Comparison of ENCODE assay signal across 8 cellular contexts in the genomic region with DNA sequence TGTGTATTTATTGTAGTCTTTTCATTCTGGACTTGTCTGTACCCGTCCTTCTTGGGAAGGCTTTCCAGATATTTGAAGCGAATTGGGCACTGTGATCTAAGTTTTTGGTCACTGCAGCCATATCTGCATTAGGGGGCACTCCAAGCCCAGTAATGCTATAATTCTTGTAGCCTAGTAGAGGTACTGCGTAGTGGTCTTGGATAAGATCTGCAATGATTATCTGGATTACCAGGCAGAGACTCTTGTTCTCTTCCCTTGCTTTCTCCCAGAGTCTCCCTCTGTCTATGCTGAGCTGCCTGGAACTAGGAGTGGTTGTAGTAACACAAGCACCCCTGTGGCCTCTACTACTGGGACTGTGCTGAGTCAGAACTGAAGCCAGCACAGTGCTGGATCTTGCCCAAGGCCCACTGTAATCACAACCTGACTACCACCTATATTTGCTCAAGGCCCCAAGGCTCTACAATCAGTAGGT. TPM values are rescaled to one million over a fixed set of nuclear protein-coding genes. Genes with fewer than 3 reads are reported as not detected.
DNase-seq lines count a peak whose midpoint lies in the region; ATAC-seq and TF ChIP-seq lines count a peak whose summit lies in the region.

No MANE protein-coding gene starts in this region.

- no peaks in the 10 kb centered on the region for H3K4me1 Mint-ChIP-seq in activated T-cell treated with anti-CD3 and anti-CD28 coated beads, Interleukin-2, amount 50 U/mL, for 4 hours (ENCODE audit: low read depth)
- no peaks in the 10 kb centered on the region for H3K4me1 Mint-ChIP-seq in type B pancreatic cell (ENCODE audit: unreplicated experiment)

- ATAC-seq in activated T-cell treated with anti-CD3 and anti-CD28 coated beads, Interleukin-2, amount 50 U/mL, for 4 hours = peak; percentile 46 to 59
- no peak for ATAC-seq in HG02970 (IDR thresholded peaks at IDR 0.05; ENCODE audit: low FRiP score, unreplicated experiment)

- DNase-seq in activated T-cell treated with anti-CD3 and anti-CD28 coated beads, Interleukin-2, amount 50 U/mL, for 4 hours = peak; percentile 11
- DNase-seq in activated T-cell treated with anti-CD3 and anti-CD28 coated beads, Interleukin-2, amount 50 U/mL, for 1 hour = no peak
- peak; percentile 22 for DNase-seq in NCI-H226
- peak; percentile 50 for DNase-seq in astrocyte of the spinal cord (ENCODE audit: low read depth, low spot score)
- no peak for DNase-seq in kidney epithelial cell (ENCODE audit: low read depth)
- DNase-seq in type B pancreatic cell (ENCODE audit: extremely low spot score, unreplicated experiment) = no peak
- no peak for DNase-seq in RKO (ENCODE audit: low spot score)

- no peaks in the 10 kb centered on the region for H3K36me3 ChIP-seq in kidney epithelial cell (ENCODE audit: control insufficient read depth, insufficient read depth, low read length)

- H3K27me3 ChIP-seq in kidney epithelial cell (ENCODE audit: control insufficient read depth, insufficient read depth, low read length) = no peaks in the 10 kb centered on the region

- H3K9me3 Mint-ChIP-seq in activated T-cell treated with anti-CD3 and anti-CD28 coated beads, Interleukin-2, amount 50 U/mL, for 4 hours = no peaks in the 10 kb centered on the region
- peaks cover 9% of the 10 kb centered on the region for H3K9me3 Mint-ChIP-seq in type B pancreatic cell

- peaks cover 5% of the 10 kb centered on the region for H3K27me3 Mint-ChIP-seq in activated T-cell treated with anti-CD3 and anti-CD28 coated beads, Interleukin-2, amount 50 U/mL, for 4 hours (ENCODE audit: low read depth)
- no peaks in the 10 kb centered on the region for H3K27me3 Mint-ChIP-seq in type B pancreatic cell

- no peak overlapping the region for H3K4me3 Mint-ChIP-seq in activated T-cell treated with anti-CD3 and anti-CD28 coated beads, Interleukin-2, amount 50 U/mL, for 4 hours
- H3K4me3 Mint-ChIP-seq in type B pancreatic cell = no peak overlapping the region

- H3K36me3 Mint-ChIP-seq in activated T-cell treated with anti-CD3 and anti-CD28 coated beads, Interleukin-2, amount 50 U/mL, for 4 hours (ENCODE audit: insufficient read depth) = no peaks in the 10 kb centered on the region
- no peaks in the 10 kb centered on the region for H3K36me3 Mint-ChIP-seq in type B pancreatic cell

- H3K4me3 ChIP-seq in astrocyte of the spinal cord (ENCODE audit: low read depth, low read length) (no peak overlapping the region), kidney epithelial cell (ENCODE audit: low read depth, low read length) (no peak overlapping the region)

- in situ Hi-C loops in astrocyte of the spinal cord (cut with HindIII; ENCODE audit: low sequenced_read_pairs) = no loop called here

- TF ChIP-seq CTCF in astrocyte of the spinal cord (IDR thresholded peaks at IDR 0.05; ENCODE audit: low read depth, low read length) (peak; percentile 42), kidney epithelial cell (IDR thresholded peaks at IDR 0.05; ENCODE audit: insufficient read depth, low read length, poor library complexity, severe bottlenecking) (peak; percentile 29), type B pancreatic cell (conservative IDR thresholded peaks at IDR 0.05) (peak; percentile 67)

- no peak overlapping the region for H3K27ac Mint-ChIP-seq in type B pancreatic cell

RNA-seq across cellular contexts. Expression of gene SLC38A2, which starts 30.0 kb away (rescaled TPM):
- total RNA-seq in activated T-cell treated with anti-CD3 and anti-CD28 coated beads, Interleukin-2, amount 50 U/mL, for 4 hours = 100 to 1,000 TPM; 164 to 214 (median 175) TPM
- total RNA-seq in kidney epithelial cell = 263 and 291 TPM in 2 replicates
- 204 and 217 TPM in 2 replicates for total RNA-seq in type B pancreatic cell (ENCODE audit: low replicate concordance)

Comparison
In these comparisons a context has a peak if more than half of its experiments do, and no peak if none do; other contexts are left out.
1. DNase-seq: peak in activated T-cell treated with anti-CD3 and anti-CD28 coated beads, Interleukin-2, amount 50 U/mL, for 4 hours (single experiment), NCI-H226 (single experiment) and astrocyte of the spinal cord (single experiment); none in activated T-cell treated with anti-CD3 and anti-CD28 coated beads, Interleukin-2, amount 50 U/mL, for 1 hour (single experiment), kidney epithelial cell (single experiment), type B pancreatic cell (single experiment) and RKO (single experiment).
2. Peak in every context shown above with its lines, with median percentiles within 50 percentile points of each other: CTCF ChIP-seq.